In genomic region chr19:35963514-35963913, GRCh38 we compare ENCODE assay signal across 9 cellular contexts. TPM values are rescaled to one million over a fixed set of nuclear protein-coding genes. Genes with fewer than 3 reads are reported as not detected.
DNase-seq lines count a peak whose midpoint lies in the region; ATAC-seq and TF ChIP-seq lines count a peak whose summit lies in the region.
"Had no signal": no experiment of that assay in that cellular context is flagged by ENCODE, and none has a peak within 500 bp of the region (broad histone marks: within the 10 kb centered on the region; RNA-seq: fewer than 3 reads in every experiment).

No MANE protein-coding gene starts in this region.

- H3K36me3 ChIP-seq in right lobe of liver = no peaks in the 10 kb centered on the region

- ATAC-seq in right lobe of liver (peak in 3 of 4 donors; percentile 34 to 60 (median 55)), HG02840 (IDR thresholded peaks at IDR 0.05; ENCODE audit: low FRiP score, unreplicated experiment) (no peak)

- WGBS in right lobe of liver (ENCODE audit: insufficient coverage, low coverage, low lambda C conversion rate, missing lambda C conversion rate) = 13% methylated on average over 9 of the region's 9 CpGs

- H3K27ac ChIP-seq in right lobe of liver = no peak overlapping the region

- TF ChIP-seq POLR2A in right lobe of liver (IDR thresholded peaks at IDR 0.05) = no peak

- no peak overlapping the region for H3K4me3 ChIP-seq in right lobe of liver

- no peak for TF ChIP-seq CTCF in right lobe of liver (IDR thresholded peaks at IDR 0.05)

- no peaks in the 10 kb centered on the region for H3K4me1 ChIP-seq in right lobe of liver

- no peaks in the 10 kb centered on the region for H3K9me3 ChIP-seq in right lobe of liver

- DNase-seq in CD1c-positive myeloid dendritic cell (ENCODE audit: extremely low spot score) = peak; percentile 53
- DNase-seq in M059J (ENCODE audit: low read depth) = peak; percentile 37
- peak; percentile 67 for DNase-seq in amniotic epithelial cell (ENCODE audit: low read depth)
- DNase-seq in right lobe of liver = no peak
- no peak for DNase-seq in AML-193 (lab: John Stamatoyannopoulos, UW)
- DNase-seq in SHP77 (lab: John Stamatoyannopoulos, UW) = no peak
- DNase-seq in COLO668 (lab: John Stamatoyannopoulos, UW; ENCODE audit: unreplicated experiment) = no peak
- DNase-seq: naive B cell had no signal

- H3K27me3 ChIP-seq in right lobe of liver = peaks cover 0 to 4% of the 10 kb centered on the region in 2 donors

- intact Hi-C loops in right lobe of liver (cut with DNase I) = no loop called here

RNA-seq across cellular contexts. Expression of gene LRFN3, which starts 27.3 kb away (rescaled TPM):
- 3.3 and 4.6 TPM in 2 replicates for total RNA-seq in M059J (2014; rRNA removed; shearing (Covaris generic))
- total RNA-seq in right lobe of liver = 1 to 10 TPM; 5.6 to 8.6 (median 7.0) TPM

RNA-seq across cellular contexts. Expression of gene SDHAF1, which starts 31.5 kb away (rescaled TPM):
- 32.0 and 40.1 TPM in 2 replicates for total RNA-seq in M059J (2014; rRNA removed; shearing (Covaris generic))
- total RNA-seq in right lobe of liver = 10 to 100 TPM in 4 of 6 experiments, 1 to 10 TPM in 2; 8.4 to 41.9 (median 12.0) TPM

RNA-seq across cellular contexts. Expression of gene SYNE4, which starts 45.1 kb away (rescaled TPM):
- not detected in 2 replicates for total RNA-seq in M059J (2014; rRNA removed; shearing (Covaris generic))
- total RNA-seq in right lobe of liver = 1 to 10 TPM; 3.9 to 7.5 (median 7.0) TPM

RNA-seq across cellular contexts. Expression of gene ALKBH6, which starts 50.5 kb away (rescaled TPM):
- total RNA-seq in M059J (2014; rRNA removed; shearing (Covaris generic)) = 54.6 and 64.6 TPM in 2 replicates
- total RNA-seq in right lobe of liver = 10 to 100 TPM in 5 of 6 experiments, 1 to 10 TPM in 1; 9.7 to 31.2 (median 11.5) TPM

RNA-seq across cellular contexts. Expression of gene TYROBP, which starts 55.4 kb away (rescaled TPM):
- not detected in 2 replicates for total RNA-seq in M059J (2014; rRNA removed; shearing (Covaris generic))
- 10 to 100 TPM; 15.6 to 77.8 (median 29.7) TPM for total RNA-seq in right lobe of liver

Comparison
In these comparisons a context has a peak if more than half of its experiments do, and no peak if none do; other contexts are left out.
1. DNase-seq: peak in CD1c-positive myeloid dendritic cell (single experiment), M059J (single experiment) and amniotic epithelial cell (single experiment); none in right lobe of liver (0 of 3), AML-193 (0 of 2), SHP77 (0 of 2) and COLO668 (single experiment).